22 cellular contexts compared by ENCODE assay signal in genomic region chr2:157808421-157808820, GRCh38.
"Had no signal": no experiment of that assay in that cellular context is flagged by ENCODE, and none has a peak within 500 bp of the region (broad histone marks: within the 10 kb centered on the region; RNA-seq: fewer than 3 reads in every experiment).

No MANE protein-coding gene starts in this region.

- ATAC-seq: natural killer cell; stimulated activated effector memory CD8-positive, alpha-beta T cell treated with anti-CD3 and anti-CD28 coated beads, Interleukin-12 subunit alpha, Interleukin-12 subunit beta, amount 100 ng/mL, for 72 hours had no signal

- H3K27me3 Mint-ChIP-seq: activated CD4-positive, alpha-beta memory T cell treated with anti-CD3 and anti-CD28 coated beads for 36 hours; activated CD4-positive, alpha-beta T cell treated with anti-CD3 and anti-CD28 coated beads, Interleukin-2, amount 10 ng/mL, durations not matched to agents 24 days and 14 days; activated naive CD4-positive, alpha-beta T cell treated with anti-CD3 and anti-CD28 coated beads, Interleukin-2, amount 10 ng/mL, durations not matched to agents 7 days and 5 days; activated naive CD8-positive, alpha-beta T cell treated with anti-CD3 and anti-CD28 coated beads, Interleukin-2, amount 10 ng/mL, durations not matched to agents 7 days and 5 days; activated T-cell treated with anti-CD3 and anti-CD28 coated beads, Interleukin-2, amount 50 U/mL, for 24 hours; stimulated activated naive CD8-positive, alpha-beta T cell treated with anti-CD3 and anti-CD28 coated beads, Interleukin-15, Interleukin-2, amounts not matched to agents 100 ng/mL and 50 ng/mL, for 24 hours had no signal

- H3K9ac ChIP-seq: neural progenitor cell had no signal

- H3K27ac ChIP-seq: ascending aorta, neural progenitor cell, right lobe of liver, uterus had no signal

- DNase-seq: activated CD4-positive, alpha-beta memory T cell treated with anti-CD3 and anti-CD28 coated beads for 36 hours; activated CD4-positive, alpha-beta T cell treated with anti-CD3 and anti-CD28 coated beads, Interleukin-2, amount 10 ng/mL, durations not matched to agents 24 days and 14 days; activated CD4-positive, CD25-positive, alpha-beta regulatory T cell treated with anti-CD3 and anti-CD28 coated beads, Interleukin-2, amount 50 U/mL, for 72 hours; activated CD8-positive, alpha-beta memory T cell treated with anti-CD3 and anti-CD28 coated beads, Interleukin-2, amount 50 U/mL, for 48 hours; activated gamma-delta T cell; activated naive CD4-positive, alpha-beta T cell treated with anti-CD3 and anti-CD28 coated beads, Interleukin-2, amount 10 ng/mL, durations not matched to agents 7 days and 5 days; activated naive CD8-positive, alpha-beta T cell treated with anti-CD3 and anti-CD28 coated beads, Interleukin-2, amount 10 ng/mL, durations not matched to agents 7 days and 5 days; activated T-cell treated with anti-CD3 and anti-CD28 coated beads, Interleukin-2, amount 50 U/mL, for 24 hours; brain microvascular endothelial cell; caudate nucleus; midbrain; natural killer cell; right lobe of liver; small intestine; stimulated activated CD4-positive, alpha-beta T cell treated with anti-CD3 and anti-CD28 coated beads, Interleukin-4, amount 100 ng/mL, for 24 hours; T-helper 2 cell; uterus had no signal

- H3K36me3 Mint-ChIP-seq: natural killer cell had no signal

- H3K4me2 ChIP-seq: neural progenitor cell had no signal

- H3K36me3 ChIP-seq: ascending aorta, brain microvascular endothelial cell, neural progenitor cell, right lobe of liver, thoracic aorta, uterus had no signal

- H2AFZ ChIP-seq: neural progenitor cell had no signal

- H3K9me3 ChIP-seq: ascending aorta, right lobe of liver, thoracic aorta, uterus had no signal

- H3K4me1 ChIP-seq: neural progenitor cell, uterus had no signal

- H3K4me1 Mint-ChIP-seq: natural killer cell had no signal

- H3K4me3 Mint-ChIP-seq: activated CD4-positive, alpha-beta memory T cell treated with anti-CD3 and anti-CD28 coated beads for 36 hours; activated CD4-positive, alpha-beta T cell treated with anti-CD3 and anti-CD28 coated beads, Interleukin-2, amount 10 ng/mL, durations not matched to agents 24 days and 14 days; activated naive CD4-positive, alpha-beta T cell treated with anti-CD3 and anti-CD28 coated beads, Interleukin-2, amount 10 ng/mL, durations not matched to agents 7 days and 5 days; activated naive CD8-positive, alpha-beta T cell treated with anti-CD3 and anti-CD28 coated beads, Interleukin-2, amount 10 ng/mL, durations not matched to agents 7 days and 5 days; activated T-cell treated with anti-CD3 and anti-CD28 coated beads, Interleukin-2, amount 50 U/mL, for 24 hours; natural killer cell; neural progenitor cell; stimulated activated effector memory CD8-positive, alpha-beta T cell treated with anti-CD3 and anti-CD28 coated beads, Interleukin-12 subunit alpha, Interleukin-12 subunit beta, amount 100 ng/mL, for 72 hours; stimulated activated naive CD8-positive, alpha-beta T cell treated with anti-CD3 and anti-CD28 coated beads, Interleukin-15, Interleukin-2, amounts not matched to agents 100 ng/mL and 50 ng/mL, for 24 hours had no signal

- H3K9me3 Mint-ChIP-seq: activated CD4-positive, alpha-beta memory T cell treated with anti-CD3 and anti-CD28 coated beads for 36 hours; activated CD4-positive, alpha-beta T cell treated with anti-CD3 and anti-CD28 coated beads, Interleukin-2, amount 10 ng/mL, durations not matched to agents 24 days and 14 days; activated naive CD4-positive, alpha-beta T cell treated with anti-CD3 and anti-CD28 coated beads, Interleukin-2, amount 10 ng/mL, durations not matched to agents 7 days and 5 days; activated T-cell treated with anti-CD3 and anti-CD28 coated beads, Interleukin-2, amount 50 U/mL, for 24 hours; natural killer cell; neural progenitor cell; stimulated activated effector memory CD8-positive, alpha-beta T cell treated with anti-CD3 and anti-CD28 coated beads, Interleukin-12 subunit alpha, Interleukin-12 subunit beta, amount 100 ng/mL, for 72 hours; stimulated activated naive CD8-positive, alpha-beta T cell treated with anti-CD3 and anti-CD28 coated beads, Interleukin-15, Interleukin-2, amounts not matched to agents 100 ng/mL and 50 ng/mL, for 24 hours had no signal

- H3K27me3 ChIP-seq: ascending aorta, brain microvascular endothelial cell, neural progenitor cell, right lobe of liver, uterus had no signal

- FAIRE-seq: small intestine had no signal

- H3K4me3 ChIP-seq: ascending aorta, neural progenitor cell, right lobe of liver, thoracic aorta, uterus had no signal

- H3K27ac Mint-ChIP-seq: activated CD4-positive, alpha-beta memory T cell treated with anti-CD3 and anti-CD28 coated beads for 36 hours; activated CD4-positive, alpha-beta T cell treated with anti-CD3 and anti-CD28 coated beads, Interleukin-2, amount 10 ng/mL, durations not matched to agents 24 days and 14 days; activated naive CD4-positive, alpha-beta T cell treated with anti-CD3 and anti-CD28 coated beads, Interleukin-2, amount 10 ng/mL, durations not matched to agents 7 days and 5 days; activated naive CD8-positive, alpha-beta T cell treated with anti-CD3 and anti-CD28 coated beads, Interleukin-2, amount 10 ng/mL, durations not matched to agents 7 days and 5 days; activated T-cell treated with anti-CD3 and anti-CD28 coated beads, Interleukin-2, amount 50 U/mL, for 24 hours; natural killer cell; neural progenitor cell; stimulated activated effector memory CD8-positive, alpha-beta T cell treated with anti-CD3 and anti-CD28 coated beads, Interleukin-12 subunit alpha, Interleukin-12 subunit beta, amount 100 ng/mL, for 72 hours; stimulated activated naive CD8-positive, alpha-beta T cell treated with anti-CD3 and anti-CD28 coated beads, Interleukin-15, Interleukin-2, amounts not matched to agents 100 ng/mL and 50 ng/mL, for 24 hours had no signal
